Comparison of ENCODE assay signal across 8 cellular contexts in genomic region chr3:163490119-163490518, GRCh38.
DNase-seq lines count a peak whose midpoint lies in the region; ATAC-seq and TF ChIP-seq lines count a peak whose summit lies in the region.

No MANE protein-coding gene starts in this region.

- no peaks in the 10 kb centered on the region for H4K20me1 ChIP-seq in SK-N-SH (ENCODE audit: insufficient read depth)

- TF ChIP-seq CTCF in SK-N-SH (IDR thresholded peaks at IDR 0.05) (peak; percentile 53), VCaP (conservative IDR thresholded peaks at IDR 0.05) (peak; percentile 76), omental fat pad (IDR thresholded peaks at IDR 0.05) (no peak)

- no peak overlapping the region for H3K4me3 ChIP-seq in SK-N-SH (ENCODE audit: low read depth in 2 of 2, low read length in 1 of 2)

- H3K27me3 ChIP-seq in SK-N-SH (ENCODE audit: insufficient read depth) = no peaks in the 10 kb centered on the region

- no peak overlapping the region for H3K27ac ChIP-seq in SK-N-SH (ENCODE audit: low read depth in 2 of 2, low read length in 1 of 2)
- no peak overlapping the region for H3K27ac ChIP-seq in VCaP

- no peak overlapping the region for H3K9ac ChIP-seq in SK-N-SH

- TF ChIP-seq EP300 in SK-N-SH (IDR thresholded peaks at IDR 0.05; ENCODE audit: borderline replicate concordance in 1 of 2, low read depth in 1 of 2, low read length in 1 of 2) = no peak

- CTCF ChIA-PET in SK-N-SH (lab: Yijun Ruan, JAX) = interaction anchor here (1.1 to 1.7 kb wide), 3 partner anchors 13 to 30 kb away, joined by 3 to 5 read pairs (median 4); no protein-coding TSS in a partner anchor

- DNase-seq in SK-N-SH (no peak), KBM-7 (peak; percentile 64), islet precursor cell (peak; percentile 87), omental fat pad (ENCODE audit: low spot score) (no peak)

- POLR2A ChIA-PET in SK-N-SH (lab: Yijun Ruan, JAX) = no interaction called here

- H3F3A ChIP-seq in SK-N-SH (replicated peaks; ENCODE audit: insufficient read depth) = no peaks in the 10 kb centered on the region

- no peaks in the 10 kb centered on the region for H3K79me2 ChIP-seq in SK-N-SH (ENCODE audit: insufficient read depth)

- no peak overlapping the region for H2AFZ ChIP-seq in SK-N-SH (ENCODE audit: low read depth)

- H3K36me3 ChIP-seq in SK-N-SH (replicated peaks in 1 of 2; ENCODE audit: control insufficient read depth in 1 of 2, insufficient read depth in 2 of 2, low read length in 1 of 2) = no peaks in the 10 kb centered on the region

- 88% methylated on average over 1 of the region's 1 CpG for WGBS in SK-N-SH (ENCODE audit: low lambda C conversion rate)

- no peaks in the 10 kb centered on the region for H3K9me2 ChIP-seq in SK-N-SH

- ATAC-seq in SK-N-SH treated with all-trans-retinoic acid at 6 μM for 48 hours (no peak), GM21367 (IDR thresholded peaks at IDR 0.05; ENCODE audit: unreplicated experiment) (peak; percentile 78), omental fat pad (ENCODE audit: low FRiP score) (no peak), GM21423 (IDR thresholded peaks at IDR 0.05; ENCODE audit: unreplicated experiment) (no peak)

- TF ChIP-seq RAD21 in SK-N-SH (IDR thresholded peaks at IDR 0.05; ENCODE audit: low read length) = peak; percentile 43

- no peak overlapping the region for H3K4me2 ChIP-seq in SK-N-SH

- in situ Hi-C loops in KBM-7 (cut with MboI; ENCODE audit: low pct_unique_long_range_greater_than_20kb, low sequenced_read_pairs) = no loop called here

- no peaks in the 10 kb centered on the region; a peak in 1 of 4 replicates for H3K4me1 ChIP-seq in SK-N-SH (ENCODE audit: control insufficient read depth in 1 of 2, insufficient read depth in 2 of 2, low read depth in 1 of 2, low read length in 1 of 2)

- H3K9me3 ChIP-seq in SK-N-SH = no peaks in the 10 kb centered on the region

TF ChIP-seq in SK-N-SH, 30 proteins besides CTCF, POLR2A, EP300 and RAD21:
- no peak for TF ChIP-seq FOSL2 (IDR thresholded peaks at IDR 0.05; ENCODE audit: borderline replicate concordance, low read depth)
- TF ChIP-seq EZH2phosphoT487 (IDR thresholded peaks at IDR 0.05; ENCODE audit: borderline replicate concordance, low read depth) = no peak
- peak; percentile 39 for TF ChIP-seq SMC3 (IDR thresholded peaks at IDR 0.05; ENCODE audit: low read depth, low read length)

TF ChIP-seq in SK-N-SH treated with all-trans-retinoic acid at 6 μM for 48 hours, 23 proteins besides CTCF, POLR2A, EP300 and RAD21:
- TF ChIP-seq TCF4 (CRISPR knock-in tag; IDR thresholded peaks at IDR 0.05; ENCODE audit: borderline replicate concordance) = no peak
- no peak for TF ChIP-seq ESRRG (CRISPR knock-in tag; IDR thresholded peaks at IDR 0.05)
- no peak for TF ChIP-seq RARB (CRISPR knock-in tag; IDR thresholded peaks at IDR 0.05)
- TF ChIP-seq CREB5 (CRISPR knock-in tag; IDR thresholded peaks at IDR 0.05; ENCODE audit: low read depth) = no peak
- no peak for TF ChIP-seq POU6F1 (CRISPR knock-in tag; IDR thresholded peaks at IDR 0.05; ENCODE audit: borderline replicate concordance, low read depth)
- no peak for TF ChIP-seq SNAI2 (CRISPR knock-in tag; IDR thresholded peaks at IDR 0.05)
- TF ChIP-seq OSR1 (CRISPR knock-in tag; IDR thresholded peaks at IDR 0.05) = no peak
- no peak for TF ChIP-seq ZNF70 (CRISPR knock-in tag; IDR thresholded peaks at IDR 0.05)
- TF ChIP-seq ZNF8 (CRISPR knock-in tag; IDR thresholded peaks at IDR 0.05) = no peak
- TF ChIP-seq ZFP30 (CRISPR knock-in tag; IDR thresholded peaks at IDR 0.05) = no peak
- TF ChIP-seq PPARA (CRISPR knock-in tag; IDR thresholded peaks at IDR 0.05; ENCODE audit: borderline replicate concordance) = no peak
- no peak for TF ChIP-seq ZC3H10 (CRISPR knock-in tag; IDR thresholded peaks at IDR 0.05)
- no peak for TF ChIP-seq ZNF565 (CRISPR knock-in tag; conservative IDR thresholded peaks at IDR 0.05; ENCODE audit: low read depth)
- TF ChIP-seq PATZ1 (CRISPR knock-in tag; IDR thresholded peaks at IDR 0.05; ENCODE audit: borderline replicate concordance) = no peak
- TF ChIP-seq ISL1 (CRISPR knock-in tag; IDR thresholded peaks at IDR 0.05) = no peak
- TF ChIP-seq ZFP3 (CRISPR knock-in tag; IDR thresholded peaks at IDR 0.05) = no peak
- no peak for TF ChIP-seq BACH2 (CRISPR knock-in tag; IDR thresholded peaks at IDR 0.05; ENCODE audit: borderline replicate concordance)
- TF ChIP-seq CSDC2 (CRISPR knock-in tag; IDR thresholded peaks at IDR 0.05) = no peak
- TF ChIP-seq GLIS3 (CRISPR knock-in tag; IDR thresholded peaks at IDR 0.05) = no peak
- no peak for TF ChIP-seq TOX (CRISPR knock-in tag; IDR thresholded peaks at IDR 0.05; ENCODE audit: borderline replicate concordance)
TF ChIP-seq in SK-N-SH treated with all-trans-retinoic acid at 6 μM for 48 hours: peak in this region for 0.

Comparison
In these comparisons a context has a peak if more than half of its experiments do, and no peak if none do; other contexts are left out.
1. DNase-seq: peak in KBM-7 (single experiment) and islet precursor cell (single experiment); none in SK-N-SH (single experiment) and omental fat pad (single experiment).
2. CTCF ChIP-seq: peak in SK-N-SH (single experiment) and VCaP (single experiment); none in omental fat pad (0 of 3).